ENCODE assay signal across 13 cellular contexts in the genomic region with DNA sequence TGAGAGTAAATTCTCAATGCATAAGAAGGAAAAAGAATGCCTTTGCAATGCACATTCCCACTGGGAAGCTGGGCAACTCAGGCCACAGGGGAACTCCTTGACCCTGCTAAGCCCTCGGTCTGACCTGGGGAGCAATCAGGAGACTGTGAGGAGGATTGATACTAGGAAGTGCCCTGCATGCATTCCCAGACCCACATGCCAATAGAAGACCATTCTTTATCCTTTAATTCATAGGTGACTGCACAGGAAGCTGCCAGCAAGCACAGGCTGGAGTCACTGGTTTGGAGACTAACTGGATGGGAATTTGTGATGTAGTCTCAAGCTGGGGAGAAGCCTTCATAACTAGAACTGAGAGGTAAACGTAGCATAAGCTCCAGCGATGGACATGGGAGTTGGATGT.
DNase-seq lines count a peak whose midpoint lies in the region; ATAC-seq lines count a peak whose summit lies in the region.
"Had no signal": no experiment of that assay in that cellular context is flagged by ENCODE, and none has a peak within 500 bp of the region (broad histone marks: within the 10 kb centered on the region; RNA-seq: fewer than 3 reads in every experiment).

No MANE protein-coding gene starts in this region.

- H3K4me1 ChIP-seq in SJCRH30: no peaks in the 10 kb centered on the region

- H3K36me3 ChIP-seq in SJCRH30: no peaks in the 10 kb centered on the region

- no peaks in the 10 kb centered on the region for H3K9me3 ChIP-seq in SJCRH30 (replicated peaks)

- no peak for ATAC-seq in HG02981 (IDR thresholded peaks at IDR 0.05; ENCODE audit: unreplicated experiment)
- ATAC-seq: HepG2 had no signal

- H3K27ac ChIP-seq in SJCRH30: no peak overlapping the region
- H3K27ac ChIP-seq: GM23248 had no signal

- peak; percentile 45 for DNase-seq in HT1080 (ENCODE audit: low read depth)
- DNase-seq in dedifferentiated amniotic fluid mesenchymal stem cell (ENCODE audit: extremely low spot score): peak; percentile 9
- DNase-seq in kidney glomerular epithelial cell (lab: John Stamatoyannopoulos, UW): peak; percentile 10
- no peak for DNase-seq in NCI-H2227 (lab: John Stamatoyannopoulos, UW; ENCODE audit: unreplicated experiment)
- DNase-seq in SJCRH30: no peak
- no peak for DNase-seq in Kasumi-1 (lab: John Stamatoyannopoulos, UW)
- DNase-seq: C1 segment of cervical spinal cord; Calu3; CD4-positive, alpha-beta T cell; DMS 273 treated with DMSO at 0.1 percent for 48 hours; GM23248 had no signal

- no peak overlapping the region for H3K4me3 ChIP-seq in SJCRH30
- H3K4me3 ChIP-seq: GM23248 had no signal

- no peaks in the 10 kb centered on the region for H3K27me3 ChIP-seq in SJCRH30

Comparison
In these comparisons a context has a peak if more than half of its experiments do, and no peak if none do; other contexts are left out.
1. DNase-seq: peak in HT1080 (single experiment), dedifferentiated amniotic fluid mesenchymal stem cell (single experiment) and kidney glomerular epithelial cell (single experiment); none in NCI-H2227 (single experiment), SJCRH30 (0 of 2) and Kasumi-1 (0 of 2).